In genomic region chrX:154490021-154490413, GRCh38 we compare ENCODE assay signal across 9 cellular contexts. TPM values are rescaled to one million over a fixed set of nuclear protein-coding genes. Genes with fewer than 3 reads are reported as not detected.
A peak's percentile ranks its signal among the peaks of the same experiment; 100 is the strongest.
DNase-seq lines count a peak whose midpoint lies in the region; ATAC-seq, FAIRE-seq and TF ChIP-seq lines count a peak whose summit lies in the region.
"Had no signal": no experiment of that assay in that cellular context is flagged by ENCODE, and none has a peak within 500 bp of the region (broad histone marks: within the 10 kb centered on the region; RNA-seq: fewer than 3 reads in every experiment).

No MANE protein-coding gene starts in this region.

- H3K27me3 ChIP-seq in CD4-positive, alpha-beta T cell (ENCODE audit: control insufficient read depth, insufficient read depth, low read length): no peaks in the 10 kb centered on the region
- no peaks in the 10 kb centered on the region for H3K27me3 ChIP-seq in pancreas

- H3K36me3 Mint-ChIP-seq in CD4-positive, alpha-beta T cell (ENCODE audit: low read depth): peaks cover 6% of the 10 kb centered on the region
- H3K36me3 Mint-ChIP-seq in activated CD8-positive, alpha-beta T cell treated with anti-CD3 and anti-CD28 coated beads, Interleukin-2, amount 10 ng/mL, durations not matched to agents 7 days and 5 days (ENCODE audit: low read depth): peaks cover 16% of the 10 kb centered on the region

- peak overlapping the region; percentile 92 for H3K27ac Mint-ChIP-seq in CD4-positive, alpha-beta T cell
- peak overlapping the region; percentile 91 for H3K27ac Mint-ChIP-seq in activated CD8-positive, alpha-beta T cell treated with anti-CD3 and anti-CD28 coated beads, Interleukin-2, amount 10 ng/mL, durations not matched to agents 7 days and 5 days

- intact Hi-C loops in CD4-positive, alpha-beta T cell (cut with DNase I, micrococcal nuclease): loop anchor here in 1 of 2 experiments (1.0 kb wide), 1 partner anchor 32 kb away; the partner anchor contains the start of gene PLXNA3
- intact Hi-C loops in pancreas (cut with DNase I): no loop called here

- no peaks in the 10 kb centered on the region for H3K27me3 Mint-ChIP-seq in CD4-positive, alpha-beta T cell
- H3K27me3 Mint-ChIP-seq in activated CD8-positive, alpha-beta T cell treated with anti-CD3 and anti-CD28 coated beads, Interleukin-2, amount 10 ng/mL, durations not matched to agents 7 days and 5 days (ENCODE audit: low read depth): no peaks in the 10 kb centered on the region

- WGBS in pancreas, 2 donors: 0 to 52% methylated on average over 11 to 19 of the region's 19 CpGs

- ATAC-seq in CD4-positive, alpha-beta T cell (ENCODE audit: poor library complexity): peak; percentile 5
- peak; percentile 23 for ATAC-seq in GM19438 (IDR thresholded peaks at IDR 0.05; ENCODE audit: low read depth, unreplicated experiment)
- ATAC-seq in HG03575 (IDR thresholded peaks at IDR 0.05; ENCODE audit: extremely low read depth, insufficient number of reproducible peaks, low FRiP score, unreplicated experiment): peak; percentile 8
- peak; percentile 31 for ATAC-seq in activated CD8-positive, alpha-beta T cell treated with anti-CD3 and anti-CD28 coated beads, Interleukin-2, amount 10 ng/mL, durations not matched to agents 7 days and 5 days
- peak in 2 of 4 donors; percentile 12 to 14 for ATAC-seq in pancreas
- no peak for ATAC-seq in GM21825 (IDR thresholded peaks at IDR 0.05; ENCODE audit: unreplicated experiment)

- H3K9me3 Mint-ChIP-seq in CD4-positive, alpha-beta T cell: no peaks in the 10 kb centered on the region
- no peaks in the 10 kb centered on the region for H3K9me3 Mint-ChIP-seq in activated CD8-positive, alpha-beta T cell treated with anti-CD3 and anti-CD28 coated beads, Interleukin-2, amount 10 ng/mL, durations not matched to agents 7 days and 5 days (ENCODE audit: insufficient read depth)

- peak overlapping the region; percentile 63 for H3K4me3 ChIP-seq in fibroblast of villous mesenchyme (ENCODE audit: low read depth, low read length)
- H3K4me3 ChIP-seq in pancreas: peak overlapping the region; percentile 33 to 59 (median 56)

- H3K27ac ChIP-seq in CD4-positive, alpha-beta T cell (ENCODE audit: low read depth, low read length): peak overlapping the region; percentile 53
- peak overlapping the region; percentile 84 to 94 (median 88) for H3K27ac ChIP-seq in pancreas

- H3K4me1 Mint-ChIP-seq in CD4-positive, alpha-beta T cell (ENCODE audit: low read depth): peaks cover 11% of the 10 kb centered on the region
- peaks cover 24% of the 10 kb centered on the region for H3K4me1 Mint-ChIP-seq in activated CD8-positive, alpha-beta T cell treated with anti-CD3 and anti-CD28 coated beads, Interleukin-2, amount 10 ng/mL, durations not matched to agents 7 days and 5 days (ENCODE audit: low read depth)

- H3K4me1 ChIP-seq in pancreas: peaks cover 0 to 5% (median 0%) of the 10 kb centered on the region in 3 donors

- FAIRE-seq in pancreas (lab: Jason Lieb, UNC): no peak
- FAIRE-seq: TTC549 had no signal

- H3K36me3 ChIP-seq in pancreas: no peaks in the 10 kb centered on the region

- no peaks in the 10 kb centered on the region for H3K9me3 ChIP-seq in CD4-positive, alpha-beta T cell (ENCODE audit: control insufficient read depth, low read length)
- no peaks in the 10 kb centered on the region for H3K9me3 ChIP-seq in pancreas

- H3K4me3 Mint-ChIP-seq in CD4-positive, alpha-beta T cell: peak overlapping the region; percentile 84
- H3K4me3 Mint-ChIP-seq in activated CD8-positive, alpha-beta T cell treated with anti-CD3 and anti-CD28 coated beads, Interleukin-2, amount 10 ng/mL, durations not matched to agents 7 days and 5 days: peak overlapping the region; percentile 85

- TF ChIP-seq CTCF in CD4-positive, alpha-beta T cell (IDR thresholded peaks at IDR 0.05): no peak
- TF ChIP-seq CTCF in fibroblast of villous mesenchyme (IDR thresholded peaks at IDR 0.05; ENCODE audit: insufficient read depth, low read depth, low read length) (no peak), pancreas (IDR thresholded peaks at IDR 0.05) (no peak)

- POLR2A ChIA-PET in CD4-positive, alpha-beta T cell (lab: Charles Lee): interaction anchor here (0.6 to 3.4 kb wide), 13 partner anchors 20 to 563 kb away, joined by 3 to 35 read pairs (median 5); partner anchors contain the start of genes ATP6AP1, FAM3A, HCFC1 and PLXNA3
- POLR2A ChIA-PET in activated CD8-positive, alpha-beta T cell treated with anti-CD3 and anti-CD28 coated beads, Interleukin-2, amount 10 ng/mL, durations not matched to agents 7 days and 5 days (lab: Charles Lee): interaction anchor here (0.6 to 1.6 kb wide), 7 partner anchors 9 to 91 kb away, joined by 3 to 6 read pairs (median 3); partner anchors contain the start of genes FAM3A and PLXNA3

- peak in 1 of 10 experiments; percentile 10 for DNase-seq in CD4-positive, alpha-beta T cell
- DNase-seq in activated CD8-positive, alpha-beta T cell treated with anti-CD3 and anti-CD28 coated beads, Interleukin-2, amount 10 ng/mL, durations not matched to agents 7 days and 5 days: peak; percentile 53
- DNase-seq in fibroblast of villous mesenchyme (ENCODE audit: low read depth) (peak; percentile 61), pancreas (peak in 3 of 6 donors; percentile 26 to 48 (median 37)), cerebellum (ENCODE audit: low spot score) (no peak)

- CTCF ChIA-PET in CD4-positive, alpha-beta T cell (lab: Charles Lee): interaction anchor here (0.7 to 1.2 kb wide), 4 partner anchors 11 to 116 kb away, joined by 3 to 9 read pairs (median 3); partner anchors contain the start of genes LAGE3 and RPL10
- CTCF ChIA-PET in activated CD8-positive, alpha-beta T cell treated with anti-CD3 and anti-CD28 coated beads, Interleukin-2, amount 10 ng/mL, durations not matched to agents 7 days and 5 days (lab: Charles Lee): interaction anchor here (1.2 to 2.2 kb wide), 7 partner anchors 9 to 92 kb away, joined by 3 to 7 read pairs (median 5); partner anchors contain the start of gene RPL10

RNA-seq across cellular contexts. Expression of gene SLC10A3, which starts 0.4 kb away (rescaled TPM):
- 10 to 100 TPM; 15.7 to 16.4 TPM for total RNA-seq in CD4-positive, alpha-beta T cell
- 10 to 100 TPM; 29.1 to 30.8 TPM for total RNA-seq in activated CD8-positive, alpha-beta T cell treated with anti-CD3 and anti-CD28 coated beads, Interleukin-2, amount 10 ng/mL, durations not matched to agents 7 days and 5 days
- 27.7 and 31.5 TPM in 2 replicates for total RNA-seq in fibroblast of villous mesenchyme
- 10 to 100 TPM in 5 of 6 donors, 1 to 10 TPM in 1; 9.6 to 12.2 (median 11.3) TPM for total RNA-seq in pancreas
- polyA plus RNA-seq in pancreas: 10 to 100 TPM; 16.2 to 19.1 TPM
- 2.8 TPM for total RNA-seq in cerebellum

RNA-seq across cellular contexts. Expression of gene UBL4A, which starts 3.6 kb away (rescaled TPM):
- total RNA-seq in CD4-positive, alpha-beta T cell: 1 to 10 TPM; 6.6 to 8.9 TPM
- total RNA-seq in activated CD8-positive, alpha-beta T cell treated with anti-CD3 and anti-CD28 coated beads, Interleukin-2, amount 10 ng/mL, durations not matched to agents 7 days and 5 days: 10 to 100 TPM; 52.1 to 54.0 TPM
- total RNA-seq in fibroblast of villous mesenchyme (31.9 and 32.0 TPM in 2 replicates), pancreas (10 to 100 TPM; 16.0 to 32.2 (median 21.5) TPM), cerebellum (15.6 TPM)
- 10 to 100 TPM; 13.6 to 20.4 TPM for polyA plus RNA-seq in pancreas

RNA-seq across cellular contexts. Expression of gene LAGE3, which starts 10.9 kb away (rescaled TPM):
- 1 to 10 TPM; 5.7 to 6.6 TPM for total RNA-seq in CD4-positive, alpha-beta T cell
- total RNA-seq in activated CD8-positive, alpha-beta T cell treated with anti-CD3 and anti-CD28 coated beads, Interleukin-2, amount 10 ng/mL, durations not matched to agents 7 days and 5 days: 10 to 100 TPM; 49.6 to 51.0 TPM
- total RNA-seq in fibroblast of villous mesenchyme: 12.6 and 15.5 TPM in 2 replicates
- total RNA-seq in pancreas: 10 to 100 TPM in 5 of 6 donors, 1 to 10 TPM in 1; 9.5 to 19.6 (median 12.7) TPM
- polyA plus RNA-seq in pancreas: 10 to 100 TPM; 10.1 to 15.2 TPM
- total RNA-seq in cerebellum: 6.4 TPM

RNA-seq across cellular contexts. Expression of gene FAM3A, which starts 26.0 kb away (rescaled TPM):
- total RNA-seq in CD4-positive, alpha-beta T cell: 10 to 100 TPM; 36.1 to 38.2 TPM
- 10 to 100 TPM; 28.5 to 31.6 TPM for total RNA-seq in activated CD8-positive, alpha-beta T cell treated with anti-CD3 and anti-CD28 coated beads, Interleukin-2, amount 10 ng/mL, durations not matched to agents 7 days and 5 days
- total RNA-seq in fibroblast of villous mesenchyme (23.5 and 24.6 TPM in 2 replicates), pancreas (10 to 100 TPM; 26.4 to 40.4 (median 32.7) TPM), cerebellum (9.3 TPM)
- 10 to 100 TPM; 70.7 to 78.5 TPM for polyA plus RNA-seq in pancreas

RNA-seq across cellular contexts. Expression of gene PLXNA3, which starts 31.9 kb away (rescaled TPM):
- 10 to 100 TPM; 35.1 to 38.1 TPM for total RNA-seq in CD4-positive, alpha-beta T cell
- 10 to 100 TPM; 48.9 to 53.6 TPM for total RNA-seq in activated CD8-positive, alpha-beta T cell treated with anti-CD3 and anti-CD28 coated beads, Interleukin-2, amount 10 ng/mL, durations not matched to agents 7 days and 5 days
- 16.8 and 26.8 TPM in 2 replicates for total RNA-seq in fibroblast of villous mesenchyme
- 10 to 100 TPM; 10.5 to 40.7 (median 16.3) TPM for total RNA-seq in pancreas
- 10 to 100 TPM; 15.0 to 39.0 TPM for polyA plus RNA-seq in pancreas
- 28.2 TPM for total RNA-seq in cerebellum
